17 cellular contexts compared by ENCODE assay signal in the genomic region with DNA sequence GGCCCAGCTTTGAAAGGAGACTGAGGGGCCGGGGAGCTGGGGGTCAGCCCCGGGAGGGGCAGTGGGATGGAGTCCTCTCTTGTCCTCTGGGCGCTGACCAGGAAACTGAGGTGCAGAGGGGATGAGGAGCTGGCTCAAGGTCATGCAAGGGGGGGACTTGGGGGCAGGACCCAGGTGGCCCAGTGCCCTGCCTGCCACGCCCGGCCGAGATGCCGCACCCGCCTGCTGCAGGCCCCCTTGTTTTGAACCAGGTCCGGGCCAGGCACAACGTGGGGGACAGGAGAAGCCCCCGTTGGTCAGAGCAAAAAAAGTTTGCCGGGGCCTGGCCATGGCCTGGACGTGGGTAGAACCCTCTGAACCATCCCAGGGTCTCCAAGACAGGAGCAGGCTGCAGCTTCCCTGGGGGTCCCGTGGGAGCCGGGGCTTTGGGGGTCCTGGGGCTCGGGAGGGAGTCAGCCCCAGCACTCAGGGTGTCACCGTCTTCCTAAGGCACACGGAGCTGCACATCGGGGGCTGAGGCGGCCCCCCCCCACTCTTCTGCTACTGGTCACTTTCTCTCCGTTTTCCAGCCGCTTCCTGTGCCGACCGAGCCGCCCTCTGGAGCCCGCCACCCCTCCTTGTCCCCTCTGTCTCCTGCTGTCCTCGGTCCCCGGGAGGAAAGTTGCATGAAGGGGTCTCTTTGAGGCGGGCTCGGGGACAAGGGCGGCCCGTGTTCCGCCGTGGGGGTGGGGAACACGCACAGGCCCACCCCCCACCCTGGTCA. TPM values are rescaled to one million over a fixed set of nuclear protein-coding genes. Genes with fewer than 3 reads are reported as not detected.
DNase-seq lines count a peak whose midpoint lies in the region; ATAC-seq and TF ChIP-seq lines count a peak whose summit lies in the region.
"Had no signal": no experiment of that assay in that cellular context is flagged by ENCODE, and none has a peak within 500 bp of the region (broad histone marks: within the 10 kb centered on the region; RNA-seq: fewer than 3 reads in every experiment).

No MANE protein-coding gene starts in this region.

- H3K4me3 ChIP-seq in mesodermal cell (ENCODE audit: extremely low read depth, insufficient read depth, low read length, poor library complexity, severe bottlenecking), result peak overlapping the region; percentile 58

- DNase-seq in activated naive CD8-positive, alpha-beta T cell treated with anti-CD3 and anti-CD28 coated beads for 36 hours, result no peak
- no peak for DNase-seq in stimulated activated naive B cell treated with anti-CD40 and anti-IgM and Interleukin-4, amounts not matched to agents 10 μg/mL and 1 μg/mL and 100 μg/mL, for 72 hours
- no peak for DNase-seq in COR-L47 (lab: John Stamatoyannopoulos, UW)
- DNase-seq: activated CD8-positive, alpha-beta memory T cell treated with anti-CD3 and anti-CD28 coated beads, Interleukin-2, amount 50 U/mL, for 4 hours; DMS153; effector CD8-positive, alpha-beta T cell; NCI-H1417 treated with DMSO at 0.1 percent for 48 hours; NCI-H69; SIG-M5 had no signal

- H3K36me3 Mint-ChIP-seq in activated naive CD8-positive, alpha-beta T cell, result no peaks in the 10 kb centered on the region
- H3K36me3 Mint-ChIP-seq in activated naive CD8-positive, alpha-beta T cell treated with anti-CD3 and anti-CD28 coated beads for 36 hours, result no peaks in the 10 kb centered on the region
- no peaks in the 10 kb centered on the region for H3K36me3 Mint-ChIP-seq in brain
- no peaks in the 10 kb centered on the region for H3K36me3 Mint-ChIP-seq in stimulated activated naive B cell treated with anti-CD40 and anti-IgM and Interleukin-4, amounts not matched to agents 10 μg/mL and 1 μg/mL and 100 μg/mL, for 72 hours

- H3K4me1 ChIP-seq in mesodermal cell (ENCODE audit: control insufficient read depth, insufficient read depth, low read length, poor library complexity, severe bottlenecking), result peaks cover 7% of the 10 kb centered on the region

- 59 to 64% methylated on average over 24 to 25 of the region's 35 CpGs for WGBS in mesodermal cell (ENCODE audit: insufficient coverage in 2 of 2), 2 experiments

- no peak for TF ChIP-seq CTCF in brain (conservative IDR thresholded peaks at IDR 0.05)

- no peak overlapping the region for H3K27ac ChIP-seq in mesodermal cell (ENCODE audit: low read depth, low read length, severe bottlenecking)
- H3K27ac ChIP-seq: gastroesophageal sphincter had no signal

- H3K4me1 Mint-ChIP-seq in activated naive CD8-positive, alpha-beta T cell (ENCODE audit: low read depth), result peaks cover 6% of the 10 kb centered on the region
- peaks cover 3% of the 10 kb centered on the region for H3K4me1 Mint-ChIP-seq in activated naive CD8-positive, alpha-beta T cell treated with anti-CD3 and anti-CD28 coated beads for 36 hours
- peaks cover 22% of the 10 kb centered on the region for H3K4me1 Mint-ChIP-seq in brain
- peaks cover 6 to 12% of the 10 kb centered on the region in 2 donors for H3K4me1 Mint-ChIP-seq in stimulated activated naive B cell treated with anti-CD40 and anti-IgM and Interleukin-4, amounts not matched to agents 10 μg/mL and 1 μg/mL and 100 μg/mL, for 72 hours

- no peaks in the 10 kb centered on the region for H3K9me3 Mint-ChIP-seq in activated naive CD8-positive, alpha-beta T cell (ENCODE audit: low read depth)
- no peaks in the 10 kb centered on the region for H3K9me3 Mint-ChIP-seq in activated naive CD8-positive, alpha-beta T cell treated with anti-CD3 and anti-CD28 coated beads for 36 hours
- no peaks in the 10 kb centered on the region for H3K9me3 Mint-ChIP-seq in brain
- no peaks in the 10 kb centered on the region for H3K9me3 Mint-ChIP-seq in stimulated activated naive B cell treated with anti-CD40 and anti-IgM and Interleukin-4, amounts not matched to agents 10 μg/mL and 1 μg/mL and 100 μg/mL, for 72 hours

- H3K36me3 ChIP-seq in mesodermal cell (ENCODE audit: control insufficient read depth, insufficient read depth, low read length), result no peaks in the 10 kb centered on the region
- H3K36me3 ChIP-seq: gastroesophageal sphincter had no signal

- peak overlapping the region; percentile 38 for H3K4me3 Mint-ChIP-seq in activated naive CD8-positive, alpha-beta T cell
- no peak overlapping the region for H3K4me3 Mint-ChIP-seq in activated naive CD8-positive, alpha-beta T cell treated with anti-CD3 and anti-CD28 coated beads for 36 hours
- H3K4me3 Mint-ChIP-seq in brain, result peak overlapping the region; percentile 86 to 90 (median 87)
- H3K4me3 Mint-ChIP-seq in stimulated activated naive B cell treated with anti-CD40 and anti-IgM and Interleukin-4, amounts not matched to agents 10 μg/mL and 1 μg/mL and 100 μg/mL, for 72 hours, result peak overlapping the region; percentile 79 to 81

- no peak for ATAC-seq in stimulated activated naive B cell treated with anti-CD40 and anti-IgM and Interleukin-4, amounts not matched to agents 10 μg/mL and 1 μg/mL and 100 μg/mL, for 72 hours (replicated peaks)
- ATAC-seq in GM18502 (IDR thresholded peaks at IDR 0.05; ENCODE audit: poor library complexity, unreplicated experiment), result no peak
- ATAC-seq in HG03135 (IDR thresholded peaks at IDR 0.05; ENCODE audit: unreplicated experiment), result no peak
- ATAC-seq: gastroesophageal sphincter, left lobe of liver had no signal

- no peaks in the 10 kb centered on the region for H3K9me3 ChIP-seq in mesodermal cell (ENCODE audit: control insufficient read depth, low read length)
- H3K9me3 ChIP-seq: gastroesophageal sphincter had no signal

- H3K27ac Mint-ChIP-seq in activated naive CD8-positive, alpha-beta T cell, result no peak overlapping the region
- no peak overlapping the region for H3K27ac Mint-ChIP-seq in activated naive CD8-positive, alpha-beta T cell treated with anti-CD3 and anti-CD28 coated beads for 36 hours
- H3K27ac Mint-ChIP-seq in brain, result peak overlapping the region in 4 of 5 experiments; percentile 62 to 83 (median 73)
- no peak overlapping the region for H3K27ac Mint-ChIP-seq in stimulated activated naive B cell treated with anti-CD40 and anti-IgM and Interleukin-4, amounts not matched to agents 10 μg/mL and 1 μg/mL and 100 μg/mL, for 72 hours

- H3K27me3 Mint-ChIP-seq in activated naive CD8-positive, alpha-beta T cell, result peaks cover 14% of the 10 kb centered on the region
- H3K27me3 Mint-ChIP-seq in activated naive CD8-positive, alpha-beta T cell treated with anti-CD3 and anti-CD28 coated beads for 36 hours, result peaks cover 40% of the 10 kb centered on the region
- H3K27me3 Mint-ChIP-seq in brain, result peaks cover 4% of the 10 kb centered on the region
- peaks cover 33 to 71% of the 10 kb centered on the region in 2 donors for H3K27me3 Mint-ChIP-seq in stimulated activated naive B cell treated with anti-CD40 and anti-IgM and Interleukin-4, amounts not matched to agents 10 μg/mL and 1 μg/mL and 100 μg/mL, for 72 hours

RNA-seq across cellular contexts. Expression of gene EFNA2, which starts 1.4 kb away (rescaled TPM):
- total RNA-seq in activated naive CD8-positive, alpha-beta T cell treated with anti-CD3 and anti-CD28 coated beads for 36 hours, result not detected
- polyA plus RNA-seq in brain (ENCODE audit: insufficient read depth, low read depth, low replicate concordance), result 14.9 TPM
- 21.0 TPM for polyA plus RNA-seq in mesodermal cell (2013, experiment 1 of 2)
- polyA plus RNA-seq in mesodermal cell (2013, experiment 2 of 2), result 13.1 TPM
- total RNA-seq: gastroesophageal sphincter, osteoblast had no signal

RNA-seq across cellular contexts. Expression of gene FAM174C, which starts 11.7 kb away (rescaled TPM):
- 100 to 1,000 TPM in 1 of 2 experiments, 10 to 100 TPM in 1; 99.8 to 101 TPM for total RNA-seq in activated naive CD8-positive, alpha-beta T cell treated with anti-CD3 and anti-CD28 coated beads for 36 hours
- polyA plus RNA-seq in brain (ENCODE audit: insufficient read depth, low read depth, low replicate concordance), result 60.8 TPM
- 22.1 TPM for polyA plus RNA-seq in mesodermal cell (2013, experiment 1 of 2)
- 19.2 TPM for polyA plus RNA-seq in mesodermal cell (2013, experiment 2 of 2)

RNA-seq across cellular contexts. Expression of gene CIRBP, which starts 17.9 kb away (rescaled TPM):
- 100 to 1,000 TPM; 208 to 216 TPM for total RNA-seq in activated naive CD8-positive, alpha-beta T cell treated with anti-CD3 and anti-CD28 coated beads for 36 hours
- polyA plus RNA-seq in brain (ENCODE audit: insufficient read depth, low read depth, low replicate concordance), result 617 TPM
- polyA plus RNA-seq in mesodermal cell (2013, experiment 1 of 2), result 231 TPM
- polyA plus RNA-seq in mesodermal cell (2013, experiment 2 of 2), result 221 TPM

RNA-seq across cellular contexts. Expression of gene MIDN, which starts 38.7 kb away (rescaled TPM):
- total RNA-seq in activated naive CD8-positive, alpha-beta T cell treated with anti-CD3 and anti-CD28 coated beads for 36 hours, result 10 to 100 TPM; 29.3 to 29.6 TPM
- 79.7 TPM for polyA plus RNA-seq in brain (ENCODE audit: insufficient read depth, low read depth, low replicate concordance)
- polyA plus RNA-seq in mesodermal cell (2013, experiment 1 of 2), result 101 TPM
- polyA plus RNA-seq in mesodermal cell (2013, experiment 2 of 2), result 84.0 TPM

RNA-seq across cellular contexts. Expression of gene ATP5F1D, which starts 45.5 kb away (rescaled TPM):
- 100 to 1,000 TPM; 175 to 177 TPM for total RNA-seq in activated naive CD8-positive, alpha-beta T cell treated with anti-CD3 and anti-CD28 coated beads for 36 hours
- polyA plus RNA-seq in brain (ENCODE audit: insufficient read depth, low read depth, low replicate concordance), result 365 TPM
- 132 TPM for polyA plus RNA-seq in mesodermal cell (2013, experiment 1 of 2)
- 98.5 TPM for polyA plus RNA-seq in mesodermal cell (2013, experiment 2 of 2)

Comparison
In these comparisons a context has a peak if more than half of its experiments do, and no peak if none do; other contexts are left out.
1. H3K27ac Mint-ChIP-seq: peak in brain (4 of 5); none in activated naive CD8-positive, alpha-beta T cell (single experiment), activated naive CD8-positive, alpha-beta T cell treated with anti-CD3 and anti-CD28 coated beads for 36 hours (single experiment) and stimulated activated naive B cell treated with anti-CD40 and anti-IgM and Interleukin-4, amounts not matched to agents 10 μg/mL and 1 μg/mL and 100 μg/mL, for 72 hours (single experiment).